Comparison of ENCODE assay signal across 9 cellular contexts in genomic region chr6:43667245-43668150, GRCh38. TPM values are rescaled to one million over a fixed set of nuclear protein-coding genes. Genes with fewer than 3 reads are reported as not detected.
DNase-seq lines count a peak whose midpoint lies in the region; ATAC-seq, FAIRE-seq and TF ChIP-seq lines count a peak whose summit lies in the region.
"Had no signal": no experiment of that assay in that cellular context is flagged by ENCODE, and none has a peak within 500 bp of the region (broad histone marks: within the 10 kb centered on the region; RNA-seq: fewer than 3 reads in every experiment).

No MANE protein-coding gene starts in this region.

- peaks cover 3 to 16% of the 10 kb centered on the region in 2 donors for H3K4me1 ChIP-seq in breast epithelium

- peak; percentile 39 for ATAC-seq in HG02610 (IDR thresholded peaks at IDR 0.05; ENCODE audit: unreplicated experiment)
- no peak for ATAC-seq in HG03469 (IDR thresholded peaks at IDR 0.05; ENCODE audit: unreplicated experiment)

- H3K27ac Mint-ChIP-seq in immature natural killer cell, result peak overlapping the region in 2 of 6 donors; percentile 16 to 25

- peaks cover 0 to 4% (median 0%) of the 10 kb centered on the region in 3 donors for H3K36me3 Mint-ChIP-seq in immature natural killer cell

- H3K9me3 ChIP-seq in WERI-Rb-1 (ENCODE audit: severe bottlenecking), result no peaks in the 10 kb centered on the region
- H3K9me3 ChIP-seq in breast epithelium, result no peaks in the 10 kb centered on the region

- FAIRE-seq in D721Med (lab: Jason Lieb, UNC), result no peak
- FAIRE-seq: colon had no signal

- H3K9me3 Mint-ChIP-seq in immature natural killer cell, result no peaks in the 10 kb centered on the region

- DNase-seq in D721Med (ENCODE audit: insufficient read length, low spot score), result peak; percentile 84
- DNase-seq in NCI-H2171 (lab: John Stamatoyannopoulos, UW), result peak; percentile 7
- peak; percentile 95 for DNase-seq in WERI-Rb-1
- peak; percentile 81 to 87 for DNase-seq in breast epithelium (ENCODE audit: low spot score in 2 of 2)
- peak; percentile 65 to 67 (median 67) for DNase-seq in immature natural killer cell
- DNase-seq in stimulated activated CD4-positive, alpha-beta T cell treated with anti-CD3 and anti-CD28 coated beads, Interleukin-12 subunit alpha, Interleukin-12 subunit beta, amount 100 ng/mL, for 48 hours (ENCODE audit: low read depth in 2 of 3, low spot score in 1 of 3), result peak; percentile 72 to 80 (median 78)

- H3K27me3 ChIP-seq in WERI-Rb-1 (ENCODE audit: insufficient read depth, low read depth, severe bottlenecking), result no peaks in the 10 kb centered on the region
- no peaks in the 10 kb centered on the region for H3K27me3 ChIP-seq in breast epithelium

- peak; percentile 96 for TF ChIP-seq CTCF in D721Med (IDR thresholded peaks at IDR 0.05; ENCODE audit: insufficient read depth, missing control alignments)
- peak; percentile 100 for TF ChIP-seq CTCF in WERI-Rb-1 (IDR thresholded peaks at IDR 0.05; ENCODE audit: low read depth, low read length)
- TF ChIP-seq CTCF in breast epithelium (IDR thresholded peaks at IDR 0.05), result peak; percentile 89 to 95 (median 93)

- peaks cover 11% of the 10 kb centered on the region in 2 donors for H3K4me1 Mint-ChIP-seq in immature natural killer cell

- no peak for TF ChIP-seq POLR2A in breast epithelium (IDR thresholded peaks at IDR 0.05)

- peaks cover 2 to 6% (median 5%) of the 10 kb centered on the region in 3 donors for H3K27me3 Mint-ChIP-seq in immature natural killer cell (ENCODE audit: low read depth in 3 of 3)

- peak overlapping the region; percentile 3; the same call in 1 of the 2 replicates for H3K27ac ChIP-seq in WERI-Rb-1
- H3K27ac ChIP-seq in breast epithelium, result peak overlapping the region; percentile 70 to 81

- H3K4me3 ChIP-seq in WERI-Rb-1 (ENCODE audit: low read depth, low read length) (peak overlapping the region; percentile 41), breast epithelium (peak overlapping the region in 1 of 3 donors; percentile 30)

- H3K4me3 Mint-ChIP-seq in immature natural killer cell, result peak overlapping the region in 3 of 5 donors; percentile 17 to 36 (median 34)

- H3K36me3 ChIP-seq in WERI-Rb-1 (peaks cover 29% of the 10 kb centered on the region), breast epithelium (no peaks in the 10 kb centered on the region)

- intact Hi-C loops in breast epithelium (cut with DNase I; ENCODE audit: low total_unique reads), result loop anchor here (5.0 kb wide), 1 partner anchor 100 kb away; no protein-coding TSS in a partner anchor

RNA-seq across cellular contexts. Expression of gene MRPS18A, which starts 20.1 kb away (rescaled TPM):
- total RNA-seq in breast epithelium, result 10 to 100 TPM; 37.7 to 63.2 (median 40.6) TPM
- 10 to 100 TPM; 53.6 to 83.9 (median 65.6) TPM for polyA plus RNA-seq in immature natural killer cell

RNA-seq across cellular contexts. Expression of gene RSPH9, which starts 22.7 kb away (rescaled TPM):
- total RNA-seq in breast epithelium, result not detected
- polyA plus RNA-seq in immature natural killer cell, result under 1 TPM; 0.55 to 0.86 (median 0.76) TPM

RNA-seq across cellular contexts. Expression of gene MAD2L1BP, which starts 31.9 kb away (rescaled TPM):
- total RNA-seq in breast epithelium, result 10 to 100 TPM; 33.4 to 53.0 (median 33.4) TPM
- 10 to 100 TPM; 23.7 to 30.4 (median 28.3) TPM for polyA plus RNA-seq in immature natural killer cell

RNA-seq across cellular contexts. Expression of gene GTPBP2, which starts 38.4 kb away (rescaled TPM):
- 10 to 100 TPM; 41.4 to 58.0 (median 43.6) TPM for total RNA-seq in breast epithelium
- polyA plus RNA-seq in immature natural killer cell, result 1 to 10 TPM; 3.6 to 4.9 (median 4.3) TPM

Comparison
In these comparisons a context has a peak if more than half of its experiments do, and no peak if none do; other contexts are left out.
1. DNase-seq: peak in every context shown above with its lines; median percentile 95 in WERI-Rb-1; 84 in D721Med; 84 in breast epithelium; 78 in stimulated activated CD4-positive, alpha-beta T cell treated with anti-CD3 and anti-CD28 coated beads, Interleukin-12 subunit alpha, Interleukin-12 subunit beta, amount 100 ng/mL, for 48 hours; 67 in immature natural killer cell; 7 in NCI-H2171.